1 cellular context compared by ENCODE assay signal in genomic region chr7:21771261-21771660, GRCh38.
TF ChIP-seq lines count a peak whose summit lies in the region.

No MANE protein-coding gene starts in this region.

TF ChIP-seq in WTC11, 78 proteins besides CTCF, POLR2A, EP300 and RAD21 (continued from another document):
- TF ChIP-seq, protein P1, sequence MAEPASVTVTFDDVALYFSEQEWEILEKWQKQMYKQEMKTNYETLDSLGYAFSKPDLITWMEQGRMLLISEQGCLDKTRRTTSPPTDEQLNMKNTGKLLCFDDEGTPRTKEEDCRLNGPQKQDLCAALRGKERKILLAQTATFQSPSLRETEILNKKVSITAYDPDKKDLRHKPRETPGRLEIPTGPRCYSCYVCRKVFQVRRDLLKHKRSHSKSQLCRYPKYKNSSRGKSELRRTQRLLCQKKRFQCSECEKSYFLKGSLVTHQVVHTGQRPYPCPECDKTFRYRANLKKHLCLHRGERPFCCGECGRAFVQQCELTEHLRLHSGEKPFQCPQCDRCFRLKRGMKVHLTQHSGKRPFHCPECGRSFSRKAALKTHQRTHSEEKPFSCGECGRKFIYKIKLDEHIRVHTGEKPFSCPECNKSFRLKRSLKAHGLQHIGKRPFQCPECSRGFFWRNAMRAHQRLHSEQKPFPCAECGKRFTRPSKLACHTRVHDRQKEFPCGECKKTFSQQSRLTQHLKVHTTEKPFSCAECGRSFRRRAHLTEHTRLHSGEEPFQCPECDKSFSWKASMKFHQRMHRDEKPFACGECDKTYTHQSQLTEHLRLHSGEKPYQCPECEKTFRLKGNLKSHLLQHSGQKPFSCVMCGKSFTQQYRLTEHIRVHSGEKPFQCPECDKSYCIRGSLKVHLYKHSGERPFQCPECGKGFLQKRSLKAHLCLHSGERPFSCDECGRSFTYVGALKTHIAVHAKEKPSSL (CRISPR knock-in tag; conservative IDR thresholded peaks at IDR 0.05), result no peak
- TF ChIP-seq, protein P2, sequence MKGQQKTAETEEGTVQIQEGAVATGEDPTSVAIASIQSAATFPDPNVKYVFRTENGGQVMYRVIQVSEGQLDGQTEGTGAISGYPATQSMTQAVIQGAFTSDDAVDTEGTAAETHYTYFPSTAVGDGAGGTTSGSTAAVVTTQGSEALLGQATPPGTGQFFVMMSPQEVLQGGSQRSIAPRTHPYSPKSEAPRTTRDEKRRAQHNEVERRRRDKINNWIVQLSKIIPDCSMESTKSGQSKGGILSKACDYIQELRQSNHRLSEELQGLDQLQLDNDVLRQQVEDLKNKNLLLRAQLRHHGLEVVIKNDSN (CRISPR knock-in tag; IDR thresholded peaks at IDR 0.05), result no peak
- TF ChIP-seq ZNF396 (CRISPR knock-in tag; IDR thresholded peaks at IDR 0.05; ENCODE audit: borderline replicate concordance) (no peak), AR (CRISPR knock-in tag; IDR thresholded peaks at IDR 0.05) (no peak)
- TF ChIP-seq, protein P3, sequence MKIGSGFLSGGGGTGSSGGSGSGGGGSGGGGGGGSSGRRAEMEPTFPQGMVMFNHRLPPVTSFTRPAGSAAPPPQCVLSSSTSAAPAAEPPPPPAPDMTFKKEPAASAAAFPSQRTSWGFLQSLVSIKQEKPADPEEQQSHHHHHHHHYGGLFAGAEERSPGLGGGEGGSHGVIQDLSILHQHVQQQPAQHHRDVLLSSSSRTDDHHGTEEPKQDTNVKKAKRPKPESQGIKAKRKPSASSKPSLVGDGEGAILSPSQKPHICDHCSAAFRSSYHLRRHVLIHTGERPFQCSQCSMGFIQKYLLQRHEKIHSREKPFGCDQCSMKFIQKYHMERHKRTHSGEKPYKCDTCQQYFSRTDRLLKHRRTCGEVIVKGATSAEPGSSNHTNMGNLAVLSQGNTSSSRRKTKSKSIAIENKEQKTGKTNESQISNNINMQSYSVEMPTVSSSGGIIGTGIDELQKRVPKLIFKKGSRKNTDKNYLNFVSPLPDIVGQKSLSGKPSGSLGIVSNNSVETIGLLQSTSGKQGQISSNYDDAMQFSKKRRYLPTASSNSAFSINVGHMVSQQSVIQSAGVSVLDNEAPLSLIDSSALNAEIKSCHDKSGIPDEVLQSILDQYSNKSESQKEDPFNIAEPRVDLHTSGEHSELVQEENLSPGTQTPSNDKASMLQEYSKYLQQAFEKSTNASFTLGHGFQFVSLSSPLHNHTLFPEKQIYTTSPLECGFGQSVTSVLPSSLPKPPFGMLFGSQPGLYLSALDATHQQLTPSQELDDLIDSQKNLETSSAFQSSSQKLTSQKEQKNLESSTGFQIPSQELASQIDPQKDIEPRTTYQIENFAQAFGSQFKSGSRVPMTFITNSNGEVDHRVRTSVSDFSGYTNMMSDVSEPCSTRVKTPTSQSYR (CRISPR knock-in tag; IDR thresholded peaks at IDR 0.05), result no peak
